24 cellular contexts compared by ENCODE assay signal in genomic region chr4:3177905-3178304, GRCh38.
"Had no signal": no experiment of that assay in that cellular context is flagged by ENCODE, and none has a peak within 500 bp of the region (broad histone marks: within the 10 kb centered on the region; RNA-seq: fewer than 3 reads in every experiment).

No MANE protein-coding gene starts in this region.

- H3K27ac ChIP-seq: KMS-11, Peyer's patch, RWPE1, SJCRH30 had no signal

- H3K4me3 Mint-ChIP-seq: activated CD4-positive, alpha-beta T cell treated with anti-CD3 and anti-CD28 coated beads for 36 hours; activated CD8-positive, alpha-beta T cell treated with anti-CD3 and anti-CD28 coated beads for 36 hours; activated naive CD4-positive, alpha-beta T cell treated with anti-CD3 and anti-CD28 coated beads, Interleukin-2, amount 50 U/mL, for 24 hours; activated T-helper 1 cell treated with anti-CD3 and anti-CD28 coated beads, Interleukin-12 subunit alpha, Interleukin-12 subunit beta, Interleukin-2, Interleukin-4 antibody, amounts not matched to agents 30 ng/mL and 10 ng/mL and 1 ng/mL, durations not matched to agents 14 hours and 24 hours and 36 hours; central memory CD8-positive, alpha-beta T cell had no signal

- H3K27me3 Mint-ChIP-seq: activated CD4-positive, alpha-beta T cell treated with anti-CD3 and anti-CD28 coated beads for 36 hours; activated CD8-positive, alpha-beta T cell treated with anti-CD3 and anti-CD28 coated beads for 36 hours; activated naive CD4-positive, alpha-beta T cell treated with anti-CD3 and anti-CD28 coated beads, Interleukin-2, amount 50 U/mL, for 24 hours; central memory CD8-positive, alpha-beta T cell had no signal

- H3K9me3 ChIP-seq: Peyer's patch, SJCRH30, SK-N-SH had no signal

- H3K27me3 ChIP-seq: Peyer's patch, SJCRH30 had no signal

- DNase-seq: activated CD4-positive, alpha-beta T cell treated with anti-CD3 and anti-CD28 coated beads for 36 hours; activated CD8-positive, alpha-beta memory T cell treated with anti-CD3 and anti-CD28 coated beads, Interleukin-2, amount 50 U/mL, for 48 hours; activated CD8-positive, alpha-beta T cell treated with anti-CD3 and anti-CD28 coated beads for 36 hours; activated effector memory CD4-positive, alpha-beta T cell treated with Interleukin-2 at 50 U/mL for 16 hours; activated naive CD4-positive, alpha-beta T cell; activated T-cell treated with anti-CD3 and anti-CD28 coated beads, Interleukin-2, amount 50 U/mL, for 1 hour; aorta; NCI-H1092; NCI-H1417; NCI-H2029 treated with DMSO at 0.1 percent for 48 hours; NCI-H446; NCI-H526; NCI-H774; NK-92 treated with Interleukin-12 subunit alpha and Interleukin-12 subunit beta, amount 100 ng/mL, for 24 hours; Peyer's patch; Right ventricle myocardium superior; SJCRH30; SK-N-SH; T-helper 1 cell had no signal

- H3K4me1 Mint-ChIP-seq: activated naive CD4-positive, alpha-beta T cell treated with anti-CD3 and anti-CD28 coated beads, Interleukin-2, amount 50 U/mL, for 24 hours had no signal

- H3K4me3 ChIP-seq: Peyer's patch, SJCRH30 had no signal

- H3K9me3 Mint-ChIP-seq: activated CD8-positive, alpha-beta T cell treated with anti-CD3 and anti-CD28 coated beads for 36 hours; activated naive CD4-positive, alpha-beta T cell treated with anti-CD3 and anti-CD28 coated beads, Interleukin-2, amount 50 U/mL, for 24 hours; activated T-helper 1 cell treated with anti-CD3 and anti-CD28 coated beads, Interleukin-12 subunit alpha, Interleukin-12 subunit beta, Interleukin-2, Interleukin-4 antibody, amounts not matched to agents 30 ng/mL and 10 ng/mL and 1 ng/mL, durations not matched to agents 14 hours and 24 hours and 36 hours; central memory CD8-positive, alpha-beta T cell had no signal

- H3K27ac Mint-ChIP-seq: activated CD4-positive, alpha-beta T cell treated with anti-CD3 and anti-CD28 coated beads for 36 hours; activated CD8-positive, alpha-beta T cell treated with anti-CD3 and anti-CD28 coated beads for 36 hours; activated naive CD4-positive, alpha-beta T cell treated with anti-CD3 and anti-CD28 coated beads, Interleukin-2, amount 50 U/mL, for 24 hours; activated T-helper 1 cell treated with anti-CD3 and anti-CD28 coated beads, Interleukin-12 subunit alpha, Interleukin-12 subunit beta, Interleukin-2, Interleukin-4 antibody, amounts not matched to agents 30 ng/mL and 10 ng/mL and 1 ng/mL, durations not matched to agents 14 hours and 24 hours and 36 hours had no signal
